15 cellular contexts compared by ENCODE assay signal in genomic region chr18:33212363-33212762, GRCh38.
DNase-seq lines count a peak whose midpoint lies in the region; TF ChIP-seq lines count a peak whose summit lies in the region.
"Had no signal": no experiment of that assay in that cellular context is flagged by ENCODE, and none has a peak within 500 bp of the region (broad histone marks: within the 10 kb centered on the region; RNA-seq: fewer than 3 reads in every experiment).

No MANE protein-coding gene starts in this region.

- CTCF ChIA-PET in RWPE1 (lab: Yijun Ruan, JAX), result interaction anchor here (1.1 kb wide), 1 partner anchor 20 kb away, joined by 4 read pairs; no protein-coding TSS in a partner anchor

- DNase-seq in HT1080 (ENCODE audit: low read depth) (peak; percentile 3), NCI-H1436 (lab: John Stamatoyannopoulos, UW) (peak; percentile 73), NCI-H510A (lab: John Stamatoyannopoulos, UW) (peak; percentile 54), fibroblast of peridontal ligament (ENCODE audit: extremely low read depth) (peak; percentile 2), RWPE1 (ENCODE audit: low spot score) (no peak)
- DNase-seq in stimulated activated CD4-positive, alpha-beta T cell treated with anti-CD3 and anti-CD28 coated beads, Interleukin-4, amount 100 ng/mL, for 4 hours, result no peak
- no peak for DNase-seq in effector CD8-positive, alpha-beta T cell (lab: John Stamatoyannopoulos, UW)
- DNase-seq: activated B cell treated with CpG ODN at 0.5 μM for 24 hours; activated CD4-positive, alpha-beta memory T cell treated with anti-CD3 and anti-CD28 coated beads, Interleukin-2, amount 10 ng/mL, durations not matched to agents 7 days and 5 days; activated gamma-delta T cell treated with Interleukin-2 at 50 U/mL for 16 hours; amniotic stem cell; dorsolateral prefrontal cortex; stimulated activated CD8-positive, alpha-beta memory T cell treated with anti-CD3 and anti-CD28 coated beads, Interleukin-4, amount 100 ng/mL, for 48 hours had no signal

- POLR2A ChIA-PET in RWPE1 (lab: Yijun Ruan, JAX; ENCODE audit: low non-redundant PET), result no interaction called here

- no peak overlapping the region for H3K27ac ChIP-seq in RWPE1
- H3K27ac ChIP-seq: cardiac muscle cell, dorsolateral prefrontal cortex, SK-N-MC had no signal

- TF ChIP-seq CTCF in RWPE1 (conservative IDR thresholded peaks at IDR 0.05; ENCODE audit: low read depth), result no peak

Comparison
In these comparisons a context has a peak if more than half of its experiments do, and no peak if none do; other contexts are left out.
1. DNase-seq: peak in HT1080 (single experiment), NCI-H1436 (single experiment), NCI-H510A (single experiment) and fibroblast of peridontal ligament (single experiment); none in RWPE1 (single experiment), stimulated activated CD4-positive, alpha-beta T cell treated with anti-CD3 and anti-CD28 coated beads, Interleukin-4, amount 100 ng/mL, for 4 hours (0 of 2) and effector CD8-positive, alpha-beta T cell (single experiment).